In genomic region chr4:63063765-63064164, GRCh38 we compare ENCODE assay signal across 20 cellular contexts.
"Had no signal": no experiment of that assay in that cellular context is flagged by ENCODE, and none has a peak within 500 bp of the region (broad histone marks: within the 10 kb centered on the region; RNA-seq: fewer than 3 reads in every experiment).

No MANE protein-coding gene starts in this region.

- ATAC-seq: effector memory CD8-positive, alpha-beta T cell; esophagus mucosa; left ventricle myocardium superior; natural killer cell treated with Interleukin-12 subunit alpha and Interleukin-12 subunit beta and Interleukin-15 and Interleukin-18, amount 100 ng/mL, for 72 hours; stimulated activated effector memory CD8-positive, alpha-beta T cell treated with anti-CD3 and anti-CD28 coated beads, Interleukin-12 subunit alpha, Interleukin-12 subunit beta, amount 100 ng/mL, for 72 hours; stimulated activated naive CD8-positive, alpha-beta T cell treated with anti-CD3 and anti-CD28 coated beads, Interleukin-15, amount 100 ng/mL, for 72 hours had no signal

- DNase-seq: activated CD4-positive, alpha-beta memory T cell treated with anti-CD3 and anti-CD28 coated beads for 36 hours; activated CD4-positive, alpha-beta T cell treated with anti-CD3 and anti-CD28 coated beads for 48 hours; activated effector memory CD4-positive, alpha-beta T cell treated with anti-CD3 and anti-CD28 coated beads, Interleukin-2, amount 50 U/mL, for 16 hours; activated naive CD4-positive, alpha-beta T cell treated with anti-CD3 and anti-CD28 coated beads, Interleukin-2, amount 10 ng/mL, durations not matched to agents 7 days and 5 days; activated T-cell treated with anti-CD3 and anti-CD28 coated beads for 4 hours; brain microvascular endothelial cell; central memory CD4-positive, alpha-beta T cell; colonic mucosa; dorsolateral prefrontal cortex; effector memory CD8-positive, alpha-beta T cell; hippocampal formation; left ventricle myocardium superior; mammary epithelial cell; ovary; stimulated activated naive CD8-positive, alpha-beta T cell treated with anti-CD3 and anti-CD28 coated beads, Interleukin-15, amount 100 ng/mL, for 72 hours; tibial artery had no signal

- H3K4me1 Mint-ChIP-seq: activated naive CD4-positive, alpha-beta T cell treated with anti-CD3 and anti-CD28 coated beads, Interleukin-2, amount 10 ng/mL, durations not matched to agents 7 days and 5 days; stimulated activated effector memory CD8-positive, alpha-beta T cell treated with anti-CD3 and anti-CD28 coated beads, Interleukin-12 subunit alpha, Interleukin-12 subunit beta, amount 100 ng/mL, for 72 hours; stimulated activated naive CD8-positive, alpha-beta T cell treated with anti-CD3 and anti-CD28 coated beads, Interleukin-15, amount 100 ng/mL, for 72 hours had no signal

- H3K36me3 Mint-ChIP-seq: activated CD4-positive, alpha-beta memory T cell treated with anti-CD3 and anti-CD28 coated beads for 36 hours; activated naive CD4-positive, alpha-beta T cell treated with anti-CD3 and anti-CD28 coated beads, Interleukin-2, amount 10 ng/mL, durations not matched to agents 7 days and 5 days; stimulated activated effector memory CD8-positive, alpha-beta T cell treated with anti-CD3 and anti-CD28 coated beads, Interleukin-12 subunit alpha, Interleukin-12 subunit beta, amount 100 ng/mL, for 72 hours had no signal

- FAIRE-seq: endothelial cell of umbilical vein had no signal

- H3K4me3 Mint-ChIP-seq: activated CD4-positive, alpha-beta memory T cell treated with anti-CD3 and anti-CD28 coated beads for 36 hours; activated naive CD4-positive, alpha-beta T cell treated with anti-CD3 and anti-CD28 coated beads, Interleukin-2, amount 10 ng/mL, durations not matched to agents 7 days and 5 days; effector memory CD8-positive, alpha-beta T cell; natural killer cell treated with Interleukin-12 subunit alpha and Interleukin-12 subunit beta and Interleukin-15 and Interleukin-18, amount 100 ng/mL, for 72 hours; stimulated activated effector memory CD8-positive, alpha-beta T cell treated with anti-CD3 and anti-CD28 coated beads, Interleukin-12 subunit alpha, Interleukin-12 subunit beta, amount 100 ng/mL, for 72 hours; stimulated activated naive CD8-positive, alpha-beta T cell treated with anti-CD3 and anti-CD28 coated beads, Interleukin-15, amount 100 ng/mL, for 72 hours had no signal

- H3K27ac Mint-ChIP-seq: activated CD4-positive, alpha-beta memory T cell treated with anti-CD3 and anti-CD28 coated beads for 36 hours; activated naive CD4-positive, alpha-beta T cell treated with anti-CD3 and anti-CD28 coated beads, Interleukin-2, amount 10 ng/mL, durations not matched to agents 7 days and 5 days; effector memory CD8-positive, alpha-beta T cell; natural killer cell treated with Interleukin-12 subunit alpha and Interleukin-12 subunit beta and Interleukin-15 and Interleukin-18, amount 100 ng/mL, for 72 hours; stimulated activated effector memory CD8-positive, alpha-beta T cell treated with anti-CD3 and anti-CD28 coated beads, Interleukin-12 subunit alpha, Interleukin-12 subunit beta, amount 100 ng/mL, for 72 hours; stimulated activated naive CD8-positive, alpha-beta T cell treated with anti-CD3 and anti-CD28 coated beads, Interleukin-15, amount 100 ng/mL, for 72 hours had no signal

- H3K27me3 Mint-ChIP-seq: activated CD4-positive, alpha-beta memory T cell treated with anti-CD3 and anti-CD28 coated beads for 36 hours; activated naive CD4-positive, alpha-beta T cell treated with anti-CD3 and anti-CD28 coated beads, Interleukin-2, amount 10 ng/mL, durations not matched to agents 7 days and 5 days; effector memory CD8-positive, alpha-beta T cell; natural killer cell treated with Interleukin-12 subunit alpha and Interleukin-12 subunit beta and Interleukin-15 and Interleukin-18, amount 100 ng/mL, for 72 hours; stimulated activated naive CD8-positive, alpha-beta T cell treated with anti-CD3 and anti-CD28 coated beads, Interleukin-15, amount 100 ng/mL, for 72 hours had no signal
